Comparison of ENCODE assay signal across 7 cellular contexts in the genomic region with DNA sequence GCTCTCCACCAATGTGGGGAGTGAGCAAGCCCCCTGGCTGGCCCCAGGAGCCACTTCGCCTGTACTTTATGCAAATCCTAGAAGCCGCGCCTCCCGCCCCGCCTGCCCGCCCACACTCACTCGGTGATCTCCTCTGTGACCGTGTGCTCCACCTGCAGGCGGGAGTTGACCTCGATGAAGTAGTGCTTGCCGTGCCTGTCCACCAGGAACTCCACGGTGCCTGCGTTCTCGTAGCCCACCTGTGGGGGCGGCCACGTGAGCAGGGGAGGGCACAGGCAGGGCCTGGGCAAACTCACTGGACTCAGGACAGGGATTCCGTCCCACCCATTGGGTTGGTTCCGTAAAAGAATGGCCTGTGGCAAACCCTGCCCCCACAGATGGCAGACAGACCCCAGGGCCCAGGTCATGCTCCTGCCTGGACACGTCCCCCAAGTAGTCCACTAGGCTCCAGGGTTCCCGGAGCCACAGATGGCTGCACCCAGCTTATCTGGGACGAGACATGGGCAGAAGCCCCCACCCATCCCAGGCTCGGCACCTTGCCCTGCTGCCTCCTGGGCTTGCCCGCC. TPM values are rescaled to one million over a fixed set of nuclear protein-coding genes. Genes with fewer than 3 reads are reported as not detected.
DNase-seq lines count a peak whose midpoint lies in the region; ATAC-seq, FAIRE-seq and TF ChIP-seq lines count a peak whose summit lies in the region.

No MANE protein-coding gene starts in this region.

- peaks cover 7 to 13% (median 7%) of the 10 kb centered on the region in 3 donors for H3K4me1 Mint-ChIP-seq in T-cell
- peaks cover 2 to 3% of the 10 kb centered on the region in 2 donors for H3K4me1 Mint-ChIP-seq in natural killer cell treated with Interleukin-12 subunit alpha and Interleukin-12 subunit beta and Interleukin-15 and Interleukin-18, amount 100 ng/mL, for 72 hours (ENCODE audit: low read depth in 2 of 2)
- no peaks in the 10 kb centered on the region for H3K4me1 Mint-ChIP-seq in osteocyte (ENCODE audit: unreplicated experiment)

- H3K79me2 ChIP-seq in GM12878 (ENCODE audit: control insufficient read depth, insufficient read depth, low read length), result no peaks in the 10 kb centered on the region

- no peak overlapping the region for H3K9ac ChIP-seq in GM12878 (ENCODE audit: control insufficient read depth, insufficient read depth, low read length)

- no peak for TF ChIP-seq EP300 in GM12878 (IDR thresholded peaks at IDR 0.05; ENCODE audit: borderline replicate concordance in 1 of 2, control insufficient read depth in 1 of 2, low read depth in 2 of 2, low read length in 2 of 2)

- H3K27ac Mint-ChIP-seq in T-cell (no peak overlapping the region), osteocyte (ENCODE audit: unreplicated experiment) (no peak overlapping the region)
- H3K27ac Mint-ChIP-seq in natural killer cell treated with Interleukin-12 subunit alpha and Interleukin-12 subunit beta and Interleukin-15 and Interleukin-18, amount 100 ng/mL, for 72 hours, result no peak overlapping the region

- H3K4me3 ChIP-seq in GM12878, result no peak overlapping the region

- in situ Hi-C loops in GM12878 (cut with MboI), result no loop called here

- H3K36me3 ChIP-seq in GM12878 (ENCODE audit: control insufficient read depth in 2 of 2, insufficient read depth in 2 of 2, low read length in 1 of 2), result no peaks in the 10 kb centered on the region

- peak overlapping the region; percentile 72 for H2AFZ ChIP-seq in GM12878 (ENCODE audit: control insufficient read depth, low read depth, low read length)

- no peak overlapping the region for H3K27ac ChIP-seq in GM12878 (ENCODE audit: control insufficient read depth, insufficient read depth)

- H3K4me1 ChIP-seq in GM12878 (ENCODE audit: control insufficient read depth, insufficient read depth, low read length), result peaks cover 11% of the 10 kb centered on the region

- RAD21 ChIA-PET in GM12878 (lab: Charles Lee; ENCODE audit: unreplicated experiment), result no interaction called here

- intact Hi-C loops in GM12878 (cut with micrococcal nuclease; ENCODE audit: unreplicated experiment), result no loop called here

- 16% methylated on average over 23 of the region's 23 CpGs for WGBS in GM12878 (ENCODE audit: insufficient coverage, insufficient replicate concordance, low lambda C conversion rate, missing lambda C conversion rate)

- ATAC-seq in HG03139 (IDR thresholded peaks at IDR 0.05; ENCODE audit: unreplicated experiment) (peak; percentile 71), T-cell (replicated peaks in 1 of 4) (peak; percentile 98 to 99 (median 98)), GM12878 (peak; percentile 99), HG02884 (IDR thresholded peaks at IDR 0.05; ENCODE audit: unreplicated experiment) (no peak)
- ATAC-seq in natural killer cell treated with Interleukin-12 subunit alpha and Interleukin-12 subunit beta and Interleukin-15 and Interleukin-18, amount 100 ng/mL, for 72 hours, result peak; percentile 80 to 85

- TF ChIP-seq RAD21 in GM12878 (IDR thresholded peaks at IDR 0.05; ENCODE audit: insufficient read depth, low read depth, low read length), result peak; percentile 46

- H3K9me3 ChIP-seq in GM12878 (replicated peaks; ENCODE audit: control insufficient read depth, insufficient read depth, low read length), result no peaks in the 10 kb centered on the region

- SMC1A ChIA-PET in GM12878 (lab: Charles Lee; ENCODE audit: uncharacterized antibody, unreplicated experiment), result interaction anchor here (0.9 kb wide), 1 partner anchor 35 kb away, joined by 3 read pairs; no protein-coding TSS in a partner anchor

- peak; percentile 93 for DNase-seq in GM19238 (ENCODE audit: insufficient read length, low spot score)
- DNase-seq in T-cell, result peak; percentile 49 to 81 (median 70)
- peak; percentile 40 for DNase-seq in GM12878 (ENCODE audit: low read depth, low spot score)
- no peak for DNase-seq in natural killer cell treated with Interleukin-12 subunit alpha and Interleukin-12 subunit beta and Interleukin-15 and Interleukin-18, amount 100 ng/mL, for 72 hours (ENCODE audit: low spot score)
- no peak for DNase-seq in osteocyte (ENCODE audit: extremely low spot score, unreplicated experiment)

- H3K36me3 Mint-ChIP-seq in T-cell (no peaks in the 10 kb centered on the region), osteocyte (ENCODE audit: unreplicated experiment) (peaks cover 12% of the 10 kb centered on the region)
- H3K36me3 Mint-ChIP-seq in natural killer cell treated with Interleukin-12 subunit alpha and Interleukin-12 subunit beta and Interleukin-15 and Interleukin-18, amount 100 ng/mL, for 72 hours, result no peaks in the 10 kb centered on the region

- POLR2A ChIA-PET in T-cell (lab: Charles Lee) (no interaction called here), GM12878 (lab: Charles Lee) (no interaction called here)

- peak; percentile 28; the same call in 1 of the 2 replicates for TF ChIP-seq POLR2A in GM12878 (IDR thresholded peaks at IDR 0.05; ENCODE audit: low read depth, low read length)

- CTCF ChIA-PET in T-cell (lab: Charles Lee) (no interaction called here), GM12878 (lab: Yijun Ruan, JAX) (interaction anchor here (1.2 kb wide), 1 partner anchor 26 kb away, joined by 3 read pairs; a partner anchor contains a TSS)

- no peaks in the 10 kb centered on the region for H3K9me3 Mint-ChIP-seq in T-cell
- no peaks in the 10 kb centered on the region for H3K9me3 Mint-ChIP-seq in natural killer cell treated with Interleukin-12 subunit alpha and Interleukin-12 subunit beta and Interleukin-15 and Interleukin-18, amount 100 ng/mL, for 72 hours
- H3K9me3 Mint-ChIP-seq in osteocyte (ENCODE audit: unreplicated experiment), result no peaks in the 10 kb centered on the region

- TF ChIP-seq CTCF in GM12878 (IDR thresholded peaks at IDR 0.05 in 2 of 3, conservative IDR thresholded peaks at IDR 0.05 in 1 of 3; ENCODE audit: control insufficient read depth in 2 of 3, extremely low read depth in 1 of 3, insufficient read depth in 1 of 3, low read depth in 3 of 3, low read length in 3 of 3) (peak; percentile 68 to 77 (median 73)), osteocyte (IDR thresholded peaks at IDR 0.05) (no peak)

- no peaks in the 10 kb centered on the region for H3K27me3 ChIP-seq in GM12878 (replicated peaks in 1 of 2; ENCODE audit: control insufficient read depth in 2 of 2, insufficient read depth in 2 of 2, low read length in 1 of 2)

- H3K4me3 Mint-ChIP-seq in T-cell (no peak overlapping the region), osteocyte (ENCODE audit: unreplicated experiment) (no peak overlapping the region)
- H3K4me3 Mint-ChIP-seq in natural killer cell treated with Interleukin-12 subunit alpha and Interleukin-12 subunit beta and Interleukin-15 and Interleukin-18, amount 100 ng/mL, for 72 hours, result no peak overlapping the region

- peak overlapping the region; percentile 74 for H3K4me2 ChIP-seq in GM12878 (ENCODE audit: control insufficient read depth, insufficient read depth)

- H3K27me3 Mint-ChIP-seq in T-cell (no peaks in the 10 kb centered on the region), osteocyte (ENCODE audit: unreplicated experiment) (no peaks in the 10 kb centered on the region)
- H3K27me3 Mint-ChIP-seq in natural killer cell treated with Interleukin-12 subunit alpha and Interleukin-12 subunit beta and Interleukin-15 and Interleukin-18, amount 100 ng/mL, for 72 hours, result no peaks in the 10 kb centered on the region

- FAIRE-seq in GM12878 (lab: Jason Lieb, UNC), result peak; percentile 98

- no peaks in the 10 kb centered on the region for H4K20me1 ChIP-seq in GM12878 (ENCODE audit: control insufficient read depth, insufficient read depth)

- BruUV-seq in GM12878 (replicated peaks; lab: Mats Ljungman, UMichigan), result no TSS peak

RNA-seq across cellular contexts. Expression of a gene that starts 11.9 kb away (rescaled TPM):
- 10 to 100 TPM in 1 of 5 donors, 1 to 10 TPM in 4; 1.5 to 12.9 (median 6.7) TPM for total RNA-seq in T-cell
- 22.2 and 26.1 TPM in 2 replicates for total RNA-seq in GM12878 (2013; cell fraction: nucleolus; rRNA removed)
- 26.4 and 33.9 TPM in 2 replicates for total RNA-seq in GM12878 (2014; rRNA removed)
- 3.0 and 4.3 TPM in 2 replicates for total RNA-seq in GM12878 (2014; rRNA removed; fragmentation: Illumina TruSeq; extraction: Trizol)
- total RNA-seq in GM12878 (2021), result 39.2 and 43.8 TPM in 2 replicates
- 1.1 TPM for polyA plus RNA-seq in GM12878 (2011; ENCODE audit: low read depth)
- polyA plus RNA-seq in GM12878 (2011; rRNA removed), result 1.7 and 5.5 TPM in 2 replicates
- 10.3 and 23.4 TPM in 2 replicates for polyA plus RNA-seq in GM12878 (2011; cell fraction: cytosol; rRNA removed)
- 73.5 and 75.4 TPM in 2 replicates for polyA plus RNA-seq in GM12878 (2011; cell fraction: nucleus; rRNA removed)
- polyA plus RNA-seq in GM12878 (2012), result 6.2 and 6.6 TPM in 2 replicates
- 0.06 and 0.66 TPM in 2 replicates for polyA plus RNA-seq in GM12878 (2014; fragmentation: Illumina TruSeq; extraction: Trizol)
- under 1 TPM; 0.03 to 0.82 TPM for polyA plus RNA-seq in GM12878 (2014; fragmentation: Nextera tagmentation; extraction: Ambion mirVana)
- 30.5 and 38.5 TPM in 2 replicates for polyA plus RNA-seq in GM12878 (2014; rRNA removed)
- polyA plus RNA-seq in GM12878 (2016; fragmentation: Nextera tagmentation; extraction: Ambion mirVana), result 1 to 10 TPM; 2.4 to 7.1 TPM
- polyA minus RNA-seq in GM12878 (2011; rRNA and poly(A)+ RNA removed), result 2.6 and 8.9 TPM in 2 replicates
- polyA minus RNA-seq in GM12878 (2011; cell fraction: cytosol; rRNA and poly(A)+ RNA removed), result 7.7 and 9.0 TPM in 2 replicates
- polyA minus RNA-seq in GM12878 (2011; cell fraction: nucleus; rRNA and poly(A)+ RNA removed), result 8.9 and 15.4 TPM in 2 replicates
- 1 to 10 TPM; 1.4 to 7.9 TPM for total RNA-seq in natural killer cell treated with Interleukin-12 subunit alpha and Interleukin-12 subunit beta and Interleukin-15 and Interleukin-18, amount 100 ng/mL, for 72 hours
- 41.7 and 45.0 TPM in 2 replicates for total RNA-seq in osteocyte

RNA-seq across cellular contexts. Expression of a gene that starts 25.6 kb away (rescaled TPM):
- total RNA-seq in T-cell, result 10 to 100 TPM; 27.2 to 42.9 (median 34.1) TPM
- 19.8 and 21.6 TPM in 2 replicates for total RNA-seq in GM12878 (2013; cell fraction: nucleolus; rRNA removed)
- total RNA-seq in GM12878 (2014; rRNA removed), result 30.6 and 32.9 TPM in 2 replicates
- 9.0 and 9.2 TPM in 2 replicates for total RNA-seq in GM12878 (2014; rRNA removed; fragmentation: Illumina TruSeq; extraction: Trizol)
- 18.6 and 21.8 TPM in 2 replicates for total RNA-seq in GM12878 (2021)
- polyA plus RNA-seq in GM12878 (2011; ENCODE audit: low read depth), result 9.0 TPM
- 5.1 and 10.9 TPM in 2 replicates for polyA plus RNA-seq in GM12878 (2011; rRNA removed)
- 17.8 and 22.2 TPM in 2 replicates for polyA plus RNA-seq in GM12878 (2011; cell fraction: cytosol; rRNA removed)
- 39.3 and 41.6 TPM in 2 replicates for polyA plus RNA-seq in GM12878 (2011; cell fraction: nucleus; rRNA removed)
- 15.7 and 20.9 TPM in 2 replicates for polyA plus RNA-seq in GM12878 (2012)
- 4.0 and 8.3 TPM in 2 replicates for polyA plus RNA-seq in GM12878 (2014; fragmentation: Illumina TruSeq; extraction: Trizol)
- polyA plus RNA-seq in GM12878 (2014; fragmentation: Nextera tagmentation; extraction: Ambion mirVana), result 1 to 10 TPM in 1 of 2 experiments, under 1 TPM in 1; 0.79 to 2.0 TPM
- polyA plus RNA-seq in GM12878 (2014; rRNA removed), result 27.0 and 29.2 TPM in 2 replicates
- polyA plus RNA-seq in GM12878 (2016; fragmentation: Nextera tagmentation; extraction: Ambion mirVana), result 10 to 100 TPM; 22.6 to 24.6 TPM
- 8.5 and 10.6 TPM in 2 replicates for polyA minus RNA-seq in GM12878 (2011; rRNA and poly(A)+ RNA removed)
- 6.7 and 7.2 TPM in 2 replicates for polyA minus RNA-seq in GM12878 (2011; cell fraction: cytosol; rRNA and poly(A)+ RNA removed)
- 11.2 and 21.0 TPM in 2 replicates for polyA minus RNA-seq in GM12878 (2011; cell fraction: nucleus; rRNA and poly(A)+ RNA removed)
- 10 to 100 TPM; 26.8 to 37.9 TPM for total RNA-seq in natural killer cell treated with Interleukin-12 subunit alpha and Interleukin-12 subunit beta and Interleukin-15 and Interleukin-18, amount 100 ng/mL, for 72 hours
- 20.3 and 21.3 TPM in 2 replicates for total RNA-seq in osteocyte

Comparison
In these comparisons a context has a peak if more than half of its experiments do, and no peak if none do; other contexts are left out.
1. DNase-seq: peak in GM19238 (single experiment), T-cell (34 of 34) and GM12878 (single experiment); none in natural killer cell treated with Interleukin-12 subunit alpha and Interleukin-12 subunit beta and Interleukin-15 and Interleukin-18, amount 100 ng/mL, for 72 hours (single experiment) and osteocyte (single experiment).